In genomic region chr9:76403352-76403751, GRCh38 we compare ENCODE assay signal across 8 cellular contexts. TPM values are rescaled to one million over a fixed set of nuclear protein-coding genes. Genes with fewer than 3 reads are reported as not detected.
A peak's percentile ranks its signal among the peaks of the same experiment; 100 is the strongest.
DNase-seq lines count a peak whose midpoint lies in the region; ATAC-seq and TF ChIP-seq lines count a peak whose summit lies in the region.

No MANE protein-coding gene starts in this region.

- peaks cover 5% of the 10 kb centered on the region for H3K36me3 Mint-ChIP-seq in activated naive CD4-positive, alpha-beta T cell treated with anti-CD3 and anti-CD28 coated beads, Interleukin-2, amount 10 ng/mL, durations not matched to agents 7 days and 5 days

- CTCF ChIA-PET in BJ (lab: Yijun Ruan, JAX), result interaction anchor here (0.6 to 3.1 kb wide), 3 partner anchors 9 to 301 kb away, joined by 3 to 17 read pairs (median 3); partner anchors contain the start of gene RFK
- CTCF ChIA-PET in activated naive CD4-positive, alpha-beta T cell treated with anti-CD3 and anti-CD28 coated beads, Interleukin-2, amount 10 ng/mL, durations not matched to agents 7 days and 5 days (lab: Charles Lee), result interaction anchor here (1.0 to 1.6 kb wide), 3 partner anchors 247 to 297 kb away, joined by 3 read pairs; no protein-coding TSS in a partner anchor

- ATAC-seq in HG02759 (IDR thresholded peaks at IDR 0.05; ENCODE audit: unreplicated experiment) (peak; percentile 82), Right ventricle myocardium superior (ENCODE audit: poor library complexity) (peak; percentile 79)

- peaks cover 40% of the 10 kb centered on the region for H3K4me1 Mint-ChIP-seq in activated naive CD4-positive, alpha-beta T cell treated with anti-CD3 and anti-CD28 coated beads, Interleukin-2, amount 10 ng/mL, durations not matched to agents 7 days and 5 days

- peak overlapping the region; percentile 62 for H3K27ac Mint-ChIP-seq in activated naive CD4-positive, alpha-beta T cell treated with anti-CD3 and anti-CD28 coated beads, Interleukin-2, amount 10 ng/mL, durations not matched to agents 7 days and 5 days

- H3K36me3 ChIP-seq in BJ (ENCODE audit: control insufficient read depth, insufficient read depth, low read length), result no peaks in the 10 kb centered on the region

- TF ChIP-seq CTCF in BJ (IDR thresholded peaks at IDR 0.05; ENCODE audit: insufficient read depth, low read depth, low read length) (peak; percentile 59), GM13977 (IDR thresholded peaks at IDR 0.05; ENCODE audit: extremely low read depth, insufficient read depth, missing control alignments) (peak; percentile 52), retinal pigment epithelial cell (conservative IDR thresholded peaks at IDR 0.05; ENCODE audit: low read depth, low read length) (peak; percentile 63)

- H3K4me3 Mint-ChIP-seq in activated naive CD4-positive, alpha-beta T cell treated with anti-CD3 and anti-CD28 coated beads, Interleukin-2, amount 10 ng/mL, durations not matched to agents 7 days and 5 days, result peak overlapping the region; percentile 34

- DNase-seq in BJ (ENCODE audit: low read depth) (peak; percentile 47), GM13977 (ENCODE audit: low spot score) (peak; percentile 44), NCI-H1092 (lab: John Stamatoyannopoulos, UW) (peak; percentile 24), Right ventricle myocardium superior (no peak), retinal pigment epithelial cell (ENCODE audit: low read depth) (no peak), occipital lobe (lab: John Stamatoyannopoulos, UW) (no peak)
- DNase-seq in activated naive CD4-positive, alpha-beta T cell treated with anti-CD3 and anti-CD28 coated beads, Interleukin-2, amount 10 ng/mL, durations not matched to agents 7 days and 5 days, result peak; percentile 31

- no peaks in the 10 kb centered on the region for H3K9me3 Mint-ChIP-seq in activated naive CD4-positive, alpha-beta T cell treated with anti-CD3 and anti-CD28 coated beads, Interleukin-2, amount 10 ng/mL, durations not matched to agents 7 days and 5 days

- H3K27me3 Mint-ChIP-seq in activated naive CD4-positive, alpha-beta T cell treated with anti-CD3 and anti-CD28 coated beads, Interleukin-2, amount 10 ng/mL, durations not matched to agents 7 days and 5 days, result peaks cover 6% of the 10 kb centered on the region

- POLR2A ChIA-PET in BJ (lab: Charles Lee), result no interaction called here

- H3K4me3 ChIP-seq in BJ (ENCODE audit: low read depth, low read length) (no peak overlapping the region), retinal pigment epithelial cell (ENCODE audit: low read length) (no peak overlapping the region)

- in situ Hi-C loops in GM13977 (cut with MboI; ENCODE audit: low pct_unique_long_range_greater_than_20kb, low sequenced_read_pairs, unreplicated experiment), result no loop called here

- no peaks in the 10 kb centered on the region for H3K27me3 ChIP-seq in BJ (ENCODE audit: control insufficient read depth, insufficient read depth, low read length)

- intact Hi-C loops in Right ventricle myocardium superior (cut with DNase I), result no loop called here

RNA-seq across cellular contexts. Expression of gene RFK, which starts 9.1 kb away (rescaled TPM):
- polyA plus RNA-seq in BJ (2011; rRNA removed), result 7.5 and 15.4 TPM in 2 replicates
- polyA minus RNA-seq in BJ (2011; rRNA and poly(A)+ RNA removed), result 2.2 and 2.9 TPM in 2 replicates
- total RNA-seq in Right ventricle myocardium superior, result 24.4 TPM
- 76.0 TPM for total RNA-seq in occipital lobe

RNA-seq across cellular contexts. Expression of gene GCNT1, which starts 55.6 kb away (rescaled TPM):
- polyA plus RNA-seq in BJ (2011; rRNA removed), result 23.0 and 39.3 TPM in 2 replicates
- polyA minus RNA-seq in BJ (2011; rRNA and poly(A)+ RNA removed), result 33.9 and 48.7 TPM in 2 replicates
- total RNA-seq in Right ventricle myocardium superior (3.0 TPM), occipital lobe (4.4 TPM)

Comparison
In these comparisons a context has a peak if more than half of its experiments do, and no peak if none do; other contexts are left out.
1. DNase-seq: peak in BJ (single experiment), GM13977 (single experiment), NCI-H1092 (single experiment) and activated naive CD4-positive, alpha-beta T cell treated with anti-CD3 and anti-CD28 coated beads, Interleukin-2, amount 10 ng/mL, durations not matched to agents 7 days and 5 days (single experiment); none in Right ventricle myocardium superior (single experiment), retinal pigment epithelial cell (single experiment) and occipital lobe (single experiment).
2. Peak in every context shown above with its lines, with median percentiles within 50 percentile points of each other: CTCF ChIP-seq.